Comparison of ENCODE assay signal across 25 cellular contexts in genomic region chr14:47490353-47490752, GRCh38.
"Had no signal": no experiment of that assay in that cellular context is flagged by ENCODE, and none has a peak within 500 bp of the region (broad histone marks: within the 10 kb centered on the region; RNA-seq: fewer than 3 reads in every experiment).

No MANE protein-coding gene starts in this region.

- H3K4me1 ChIP-seq: Peyer's patch, SJCRH30 had no signal

- H3K4me2 ChIP-seq: KMS-11, PC-9 had no signal

- H3K36me3 ChIP-seq: Peyer's patch, SJCRH30 had no signal

- ATAC-seq: K562, Right ventricle myocardium inferior, T-cell had no signal

- DNase-seq: Kasumi-1; MM.1S; NCI-H1092 treated with DMSO at 0.1 percent for 48 hours; NCI-H1436; NCI-H187; NCI-H2029; NCI-H2081 treated with DMSO at 0.1 percent for 48 hours; NCI-H2171; NCI-H345; NCI-H446 treated with DMSO at 0.1 percent for 48 hours; NCI-H510A treated with DMSO at 0.1 percent for 48 hours; NCI-H526; NCI-H82; NK-92 treated with Interleukin-12 subunit alpha and Interleukin-12 subunit beta, amount 100 ng/mL, for 24 hours; OCI-M1; PC-9; Peyer's patch; SHP77 treated with DMSO at 0.1 percent for 48 hours; SJCRH30; SW 1271; T-cell had no signal

- H3K27me3 ChIP-seq: Peyer's patch, SJCRH30 had no signal

- FAIRE-seq: K562 had no signal

- H3K9me3 ChIP-seq: Peyer's patch, SJCRH30 had no signal

- H3K27ac ChIP-seq: KMS-11, PC-9, Peyer's patch, SJCRH30, SK-N-MC had no signal

- H2AFZ ChIP-seq: PC-9 had no signal

- H3K9ac ChIP-seq: KMS-11 had no signal

- H3K4me3 ChIP-seq: K562, PC-9, Peyer's patch, SJCRH30, SK-N-MC had no signal
